ENCODE assay signal across 24 cellular contexts in genomic region chr1:217465102-217465501, GRCh38.
"Had no signal": no experiment of that assay in that cellular context is flagged by ENCODE, and none has a peak within 500 bp of the region (broad histone marks: within the 10 kb centered on the region; RNA-seq: fewer than 3 reads in every experiment).

No MANE protein-coding gene starts in this region.

- ATAC-seq: HepG2, SK-N-SH treated with all-trans-retinoic acid at 6 μM for 48 hours had no signal

- H3K4me1 ChIP-seq: SJCRH30 had no signal

- H3K36me3 ChIP-seq: SJCRH30 had no signal

- FAIRE-seq: HepG2 had no signal

- H3K4me3 ChIP-seq: MG63, SJCRH30 had no signal

- H3K27ac ChIP-seq: RWPE1, SJCRH30 had no signal

- DNase-seq: IMR-90, Karpas-422, KG1, MG63, NCI-H1092, NCI-H1105 treated with DMSO at 0.1 percent for 48 hours, NCI-H1417 treated with DMSO at 0.1 percent for 48 hours, NCI-H146, NCI-H1694 treated with DMSO at 0.1 percent for 48 hours, NCI-H1930, NCI-H2081, NCI-H2107, NCI-H2171, NCI-H226, NCI-H446, NCI-H510A, NCI-H524 treated with DMSO at 0.1 percent for 48 hours, NCI-H69, NCI-H774, SHP77 treated with DMSO at 0.1 percent for 48 hours, SJCRH30 had no signal
